Comparison of ENCODE assay signal across 8 cellular contexts in the genomic region with DNA sequence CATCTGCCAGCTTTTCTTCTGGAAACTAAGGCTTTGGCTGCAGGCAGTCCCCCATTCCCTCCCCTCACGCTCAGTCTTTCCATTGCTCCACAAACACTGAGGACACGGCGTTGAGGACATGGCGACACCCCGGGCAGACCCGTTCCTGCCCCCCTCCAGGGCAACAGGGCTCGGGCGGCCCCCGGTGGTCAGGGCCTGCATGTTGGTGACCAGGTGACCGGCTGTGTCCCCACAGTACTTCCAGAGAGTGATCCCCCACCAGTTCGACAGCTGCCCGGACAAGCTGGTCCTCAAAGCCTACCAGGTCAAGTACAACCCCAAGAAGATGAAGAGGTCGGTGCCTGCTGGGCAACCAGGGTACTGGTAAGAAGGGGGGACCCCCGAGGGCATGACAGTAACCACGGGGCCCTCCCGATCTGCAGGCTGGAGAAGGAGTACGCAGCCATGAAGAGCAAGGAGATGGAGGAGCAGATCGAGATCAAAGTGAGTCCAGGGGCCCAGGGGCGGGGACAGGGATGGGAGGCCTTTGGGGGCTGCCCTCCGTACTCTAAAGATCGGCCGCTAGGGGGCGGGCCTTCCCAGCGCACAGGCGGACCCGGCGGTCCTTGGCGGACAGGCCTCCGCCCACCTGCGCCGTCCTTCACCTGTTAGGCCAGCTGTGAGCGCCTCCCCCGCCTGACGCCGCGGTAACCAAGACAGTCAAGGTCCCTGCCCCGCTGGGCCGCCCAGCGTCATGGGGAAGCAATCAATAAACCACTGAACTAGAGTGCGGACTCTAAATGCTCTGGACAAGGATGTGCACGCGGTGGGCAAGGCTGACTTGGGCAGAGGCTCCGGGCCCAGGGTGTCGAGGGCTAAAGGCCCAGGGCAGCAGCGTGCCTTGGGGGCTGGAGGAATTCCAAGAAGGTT. TPM values are rescaled to one million over a fixed set of nuclear protein-coding genes. Genes with fewer than 3 reads are reported as not detected.
DNase-seq lines count a peak whose midpoint lies in the region; ATAC-seq, FAIRE-seq and TF ChIP-seq lines count a peak whose summit lies in the region.

No MANE protein-coding gene starts in this region.

- intact Hi-C loops in activated B cell treated with CpG ODN at 0.5 μM for 24 hours (cut with micrococcal nuclease) = loop anchor here (1.0 to 2.0 kb wide), 5 partner anchors 16 to 201 kb away; partner anchors contain the start of gene TRAPPC5

- no peaks in the 10 kb centered on the region for H3K27me3 Mint-ChIP-seq in activated B cell treated with CpG ODN at 0.5 μM for 24 hours

- H3K27ac ChIP-seq in A549 = no peak overlapping the region

- peak overlapping the region; percentile 43 for H3K4me2 ChIP-seq in A549

- no peaks in the 10 kb centered on the region for H3K9me3 Mint-ChIP-seq in activated B cell treated with CpG ODN at 0.5 μM for 24 hours

- no peak overlapping the region for H3K27ac Mint-ChIP-seq in activated B cell treated with CpG ODN at 0.5 μM for 24 hours

- FAIRE-seq in A549 (lab: Jason Lieb, UNC) = no peak

- DNase-seq in A549 (ENCODE audit: low read depth in 1 of 2, low spot score in 1 of 2) = peak; percentile 75 to 78
- peak; percentile 60 for DNase-seq in NCI-H2107 (lab: John Stamatoyannopoulos, UW)
- DNase-seq in activated B cell treated with CpG ODN at 0.5 μM for 24 hours = peak; percentile 68
- DNase-seq in cardiac fibroblast (ENCODE audit: low read depth in 2 of 2) = peak; percentile 64 to 69
- peak; percentile 61 for DNase-seq in kidney glomerular epithelial cell (lab: John Stamatoyannopoulos, UW)
- DNase-seq in stimulated activated CD4-positive, alpha-beta T cell treated with anti-CD3 and anti-CD28 coated beads, Interleukin-4, amount 100 ng/mL, for 4 hours = peak; percentile 48 to 65

- POLR2A ChIA-PET in A549 (lab: Yijun Ruan, JAX) = interaction anchor here (1.5 kb wide), 1 partner anchor 16 kb away, joined by 5 read pairs; no protein-coding TSS in a partner anchor
- POLR2A ChIA-PET in activated B cell treated with CpG ODN at 0.5 μM for 24 hours (lab: Charles Lee) = no interaction called here

- TF ChIP-seq RAD21 in A549 (conservative IDR thresholded peaks at IDR 0.05 in 1 of 2, IDR thresholded peaks at IDR 0.05 in 1 of 2) = peak; percentile 70 to 76

- peaks cover 4% of the 10 kb centered on the region for H3K4me1 Mint-ChIP-seq in activated B cell treated with CpG ODN at 0.5 μM for 24 hours

- H3K4me1 ChIP-seq in A549 = peaks cover 3% of the 10 kb centered on the region; the same call in 1 of the 3 replicates

- CTCF ChIA-PET in A549 (lab: Yijun Ruan, JAX) = interaction anchor here (0.6 to 3.7 kb wide), 26 partner anchors 8 to 400 kb away, joined by 3 to 23 read pairs (median 4); partner anchors contain the start of genes EVI5L, MAP2K7, SNAPC2 and TIMM44
- CTCF ChIA-PET in activated B cell treated with CpG ODN at 0.5 μM for 24 hours (lab: Charles Lee) = interaction anchor here (1.1 to 1.4 kb wide), 5 partner anchors 9 to 91 kb away, joined by 3 to 5 read pairs (median 3); no protein-coding TSS in a partner anchor

- peak; percentile 76 to 95 for ATAC-seq in A549
- ATAC-seq in GM18505 (IDR thresholded peaks at IDR 0.05; ENCODE audit: unreplicated experiment) = peak; percentile 59
- peak; percentile 89 for ATAC-seq in activated B cell treated with CpG ODN at 0.5 μM for 24 hours (ENCODE audit: low read depth)
- ATAC-seq in HG03280 (IDR thresholded peaks at IDR 0.05; ENCODE audit: unreplicated experiment) = no peak

- WGBS in A549 (ENCODE audit: missing lambda C conversion rate) = 34% methylated on average over 8 of the region's 45 CpGs

- peak; percentile 71 for TF ChIP-seq CTCF in A549 (IDR thresholded peaks at IDR 0.05)
- peak; percentile 73 for TF ChIP-seq CTCF in activated B cell treated with CpG ODN at 0.5 μM for 24 hours (IDR thresholded peaks at IDR 0.05)
- TF ChIP-seq CTCF in cardiac fibroblast (IDR thresholded peaks at IDR 0.05; ENCODE audit: low read depth, low read length) = peak; percentile 76

- H3K9me3 ChIP-seq in A549 = no peaks in the 10 kb centered on the region

- no peak overlapping the region for H3K4me3 Mint-ChIP-seq in activated B cell treated with CpG ODN at 0.5 μM for 24 hours

- no peak for TF ChIP-seq EP300 in A549 (IDR thresholded peaks at IDR 0.05)

- H3K4me3 ChIP-seq in A549 (no peak overlapping the region), cardiac fibroblast (replicated peaks in 1 of 2; ENCODE audit: low read depth in 2 of 2, low read length in 2 of 2) (no peak overlapping the region)

- no peaks in the 10 kb centered on the region for H3K36me3 Mint-ChIP-seq in activated B cell treated with CpG ODN at 0.5 μM for 24 hours (ENCODE audit: low read depth)

- TF ChIP-seq POLR2A in A549 (IDR thresholded peaks at IDR 0.05; ENCODE audit: low read length) (no peak), GM18505 (IDR thresholded peaks at IDR 0.05; ENCODE audit: borderline replicate concordance, extremely low read depth, insufficient read depth, insufficient read length) (no peak)

TF ChIP-seq in A549, 52 proteins besides CTCF, POLR2A, EP300 and RAD21:
- TF ChIP-seq ZC3H11A (IDR thresholded peaks at IDR 0.05) = no peak
- no peak for TF ChIP-seq FOSB (CRISPR knock-in tag; IDR thresholded peaks at IDR 0.05)
- TF ChIP-seq MAX (IDR thresholded peaks at IDR 0.05) = 0 out of 2 replicates have a peak, but pooled peaks have one; percentile 17
- TF ChIP-seq SMC3 (IDR thresholded peaks at IDR 0.05) = peak; percentile 56; the same call in 2 of the 3 replicates
TF ChIP-seq in A549: peak in this region for 2.

RNA-seq across cellular contexts. Expression of gene PRR36, which starts 21.1 kb away (rescaled TPM):
- 0.04 and 0.05 TPM in 2 replicates for polyA plus RNA-seq in A549 (2011; rRNA removed)
- 0.12 and 0.21 TPM in 2 replicates for polyA plus RNA-seq in A549 (2012; cell fraction: cytosol; rRNA removed)
- 0.37 and 0.41 TPM in 2 replicates for polyA plus RNA-seq in A549 (2012; cell fraction: nucleus; rRNA removed)
- polyA plus RNA-seq in A549 (2017; fragmentation: RNase III; extraction: RNeasy Plus Mini Kit Qiagen cat#74134 plus additional on column Dnase treatment) = 0.22 to 0.35 TPM (median 0.30 TPM) in 3 replicates
- 0.12 TPM in 1 of 2 replicates, not detected in the other for polyA minus RNA-seq in A549 (2011; rRNA and poly(A)+ RNA removed)
- not detected in 2 replicates for total RNA-seq in activated B cell treated with CpG ODN at 0.5 μM for 24 hours

RNA-seq across cellular contexts. Expression of gene EVI5L, which starts 23.1 kb away (rescaled TPM):
- 1.1 and 1.2 TPM in 2 replicates for polyA plus RNA-seq in A549 (2011; rRNA removed)
- polyA plus RNA-seq in A549 (2012; cell fraction: cytosol; rRNA removed) = 1.5 and 2.1 TPM in 2 replicates
- polyA plus RNA-seq in A549 (2012; cell fraction: nucleus; rRNA removed) = 2.5 and 2.6 TPM in 2 replicates
- polyA plus RNA-seq in A549 (2017; fragmentation: RNase III; extraction: RNeasy Plus Mini Kit Qiagen cat#74134 plus additional on column Dnase treatment) = 1.2 to 2.3 TPM (median 1.8 TPM) in 3 replicates
- 0.83 and 3.3 TPM in 2 replicates for polyA minus RNA-seq in A549 (2011; rRNA and poly(A)+ RNA removed)
- 9.2 and 12.8 TPM in 2 replicates for total RNA-seq in activated B cell treated with CpG ODN at 0.5 μM for 24 hours

RNA-seq across cellular contexts. Expression of gene LRRC8E, which starts 35.2 kb away (rescaled TPM):
- polyA plus RNA-seq in A549 (2011; rRNA removed) (4.0 and 5.3 TPM in 2 replicates), A549 (2017; fragmentation: RNase III; extraction: RNeasy Plus Mini Kit Qiagen cat#74134 plus additional on column Dnase treatment) (3.7 to 4.8 TPM (median 4.4 TPM) in 3 replicates)
- polyA plus RNA-seq in A549 (2012; cell fraction: cytosol; rRNA removed) = 2.4 and 4.0 TPM in 2 replicates
- polyA plus RNA-seq in A549 (2012; cell fraction: nucleus; rRNA removed) = 6.3 and 7.2 TPM in 2 replicates
- polyA minus RNA-seq in A549 (2011; rRNA and poly(A)+ RNA removed) = 3.5 and 6.8 TPM in 2 replicates
- total RNA-seq in activated B cell treated with CpG ODN at 0.5 μM for 24 hours = not detected in 2 replicates

RNA-seq across cellular contexts. Expression of gene MAP2K7, which starts 50.6 kb away (rescaled TPM):
- 5.5 TPM in 2 replicates for polyA plus RNA-seq in A549 (2011; rRNA removed)
- 9.3 and 12.9 TPM in 2 replicates for polyA plus RNA-seq in A549 (2012; cell fraction: cytosol; rRNA removed)
- 37.3 and 41.7 TPM in 2 replicates for polyA plus RNA-seq in A549 (2012; cell fraction: nucleus; rRNA removed)
- 17.4 to 19.4 TPM (median 19.3 TPM) in 3 replicates for polyA plus RNA-seq in A549 (2017; fragmentation: RNase III; extraction: RNeasy Plus Mini Kit Qiagen cat#74134 plus additional on column Dnase treatment)
- 6.1 and 9.4 TPM in 2 replicates for polyA minus RNA-seq in A549 (2011; rRNA and poly(A)+ RNA removed)
- total RNA-seq in activated B cell treated with CpG ODN at 0.5 μM for 24 hours = 46.3 and 52.8 TPM in 2 replicates
